In genomic region chr1:99648107-99648506, GRCh38 we compare ENCODE assay signal across 9 cellular contexts. TPM values are rescaled to one million over a fixed set of nuclear protein-coding genes. Genes with fewer than 3 reads are reported as not detected.
DNase-seq lines count a peak whose midpoint lies in the region; ATAC-seq and TF ChIP-seq lines count a peak whose summit lies in the region.
"Had no signal": no experiment of that assay in that cellular context is flagged by ENCODE, and none has a peak within 500 bp of the region (broad histone marks: within the 10 kb centered on the region; RNA-seq: fewer than 3 reads in every experiment).

No MANE protein-coding gene starts in this region.

- POLR2A ChIA-PET in activated CD4-positive, alpha-beta T cell treated with anti-CD3 and anti-CD28 coated beads, Interleukin-2, amount 10 ng/mL, durations not matched to agents 7 days and 5 days (lab: Charles Lee), result no interaction called here

- ATAC-seq in right lobe of liver, result peak; percentile 77 to 88 (median 79)
- peak; percentile 62 for ATAC-seq in upper lobe of right lung

- H3K27me3 Mint-ChIP-seq in activated CD4-positive, alpha-beta T cell treated with anti-CD3 and anti-CD28 coated beads, Interleukin-2, amount 10 ng/mL, durations not matched to agents 7 days and 5 days, result peaks cover 41% of the 10 kb centered on the region

- CTCF ChIA-PET in activated CD4-positive, alpha-beta T cell treated with anti-CD3 and anti-CD28 coated beads, Interleukin-2, amount 10 ng/mL, durations not matched to agents 7 days and 5 days (lab: Charles Lee), result no interaction called here

- 43% methylated on average over 4 of the region's 4 CpGs for WGBS in right lobe of liver (ENCODE audit: insufficient coverage, low coverage, low lambda C conversion rate, missing lambda C conversion rate)

- intact Hi-C loops in right lobe of liver (cut with DNase I), result no loop called here
- intact Hi-C loops in upper lobe of right lung (cut with DNase I), result no loop called here

- H3K4me3 ChIP-seq in right lobe of liver (peak overlapping the region; percentile 43 to 61 (median 58)), upper lobe of right lung (peak overlapping the region; percentile 49)

- H3K9me3 ChIP-seq in right lobe of liver (no peaks in the 10 kb centered on the region), upper lobe of right lung (no peaks in the 10 kb centered on the region)

- H3K27me3 ChIP-seq in right lobe of liver, result no peaks in the 10 kb centered on the region
- H3K27me3 ChIP-seq in upper lobe of right lung, result no peaks in the 10 kb centered on the region

- H3K27ac ChIP-seq in right lobe of liver, result peak overlapping the region; percentile 79 to 87 (median 86)
- H3K27ac ChIP-seq in upper lobe of right lung, result peak overlapping the region; percentile 85

- H3K36me3 ChIP-seq in right lobe of liver (no peaks in the 10 kb centered on the region), upper lobe of right lung (no peaks in the 10 kb centered on the region)

- no peak overlapping the region for H3K4me3 Mint-ChIP-seq in activated CD4-positive, alpha-beta T cell treated with anti-CD3 and anti-CD28 coated beads, Interleukin-2, amount 10 ng/mL, durations not matched to agents 7 days and 5 days
- H3K4me3 Mint-ChIP-seq: activated naive CD4-positive, alpha-beta T cell treated with anti-CD3 and anti-CD28 coated beads, Interleukin-2, amount 50 U/mL, for 24 hours had no signal

- no peaks in the 10 kb centered on the region for H3K9me3 Mint-ChIP-seq in activated CD4-positive, alpha-beta T cell treated with anti-CD3 and anti-CD28 coated beads, Interleukin-2, amount 10 ng/mL, durations not matched to agents 7 days and 5 days
- H3K9me3 Mint-ChIP-seq: activated naive CD4-positive, alpha-beta T cell treated with anti-CD3 and anti-CD28 coated beads, Interleukin-2, amount 50 U/mL, for 24 hours had no signal

- DNase-seq in DMS53 (lab: John Stamatoyannopoulos, UW) (peak; percentile 74), DMS53 treated with DMSO at 0.1 percent for 48 hours (lab: John Stamatoyannopoulos, UW; ENCODE audit: unreplicated experiment) (no peak), cerebellar cortex (ENCODE audit: low spot score) (peak; percentile 60), right lobe of liver (peak; percentile 74 to 75 (median 75)), upper lobe of right lung (peak; percentile 57), NCI-H2081 treated with DMSO at 0.1 percent for 48 hours (lab: John Stamatoyannopoulos, UW) (no peak), NCI-H2107 (lab: John Stamatoyannopoulos, UW) (no peak)
- DNase-seq in activated CD4-positive, alpha-beta T cell treated with anti-CD3 and anti-CD28 coated beads, Interleukin-2, amount 10 ng/mL, durations not matched to agents 7 days and 5 days, result no peak

- H3K36me3 Mint-ChIP-seq in activated CD4-positive, alpha-beta T cell treated with anti-CD3 and anti-CD28 coated beads, Interleukin-2, amount 10 ng/mL, durations not matched to agents 7 days and 5 days (ENCODE audit: low read depth), result no peaks in the 10 kb centered on the region
- H3K36me3 Mint-ChIP-seq: activated naive CD4-positive, alpha-beta T cell treated with anti-CD3 and anti-CD28 coated beads, Interleukin-2, amount 50 U/mL, for 24 hours had no signal

- TF ChIP-seq CTCF in right lobe of liver (IDR thresholded peaks at IDR 0.05), result peak; percentile 33 to 56 (median 38)
- peak; percentile 27 for TF ChIP-seq CTCF in upper lobe of right lung (IDR thresholded peaks at IDR 0.05)

- no peaks in the 10 kb centered on the region for H3K4me1 Mint-ChIP-seq in activated CD4-positive, alpha-beta T cell treated with anti-CD3 and anti-CD28 coated beads, Interleukin-2, amount 10 ng/mL, durations not matched to agents 7 days and 5 days
- H3K4me1 Mint-ChIP-seq: activated naive CD4-positive, alpha-beta T cell treated with anti-CD3 and anti-CD28 coated beads, Interleukin-2, amount 50 U/mL, for 24 hours had no signal

- H3K4me1 ChIP-seq in right lobe of liver (peaks cover 0 to 42% (median 17%) of the 10 kb centered on the region in 4 donors), upper lobe of right lung (peaks cover 13% of the 10 kb centered on the region)

- H3K27ac Mint-ChIP-seq in activated CD4-positive, alpha-beta T cell treated with anti-CD3 and anti-CD28 coated beads, Interleukin-2, amount 10 ng/mL, durations not matched to agents 7 days and 5 days, result no peak overlapping the region
- H3K27ac Mint-ChIP-seq: activated naive CD4-positive, alpha-beta T cell treated with anti-CD3 and anti-CD28 coated beads, Interleukin-2, amount 50 U/mL, for 24 hours had no signal

- no peak for TF ChIP-seq POLR2A in right lobe of liver (IDR thresholded peaks at IDR 0.05)

RNA-seq across cellular contexts. Expression of gene PALMD, which starts 2.2 kb away (rescaled TPM):
- total RNA-seq in right lobe of liver, result 10 to 100 TPM; 15.0 to 21.1 (median 18.2) TPM
- total RNA-seq in upper lobe of right lung, result 21.5 TPM
- not detected for total RNA-seq in activated CD4-positive, alpha-beta T cell treated with anti-CD3 and anti-CD28 coated beads, Interleukin-2, amount 10 ng/mL, durations not matched to agents 7 days and 5 days

Comparison
In these comparisons a context has a peak if more than half of its experiments do, and no peak if none do; other contexts are left out.
1. DNase-seq: peak in DMS53 (single experiment), cerebellar cortex (single experiment), right lobe of liver (3 of 3) and upper lobe of right lung (single experiment); none in DMS53 treated with DMSO at 0.1 percent for 48 hours (single experiment), NCI-H2081 treated with DMSO at 0.1 percent for 48 hours (single experiment), NCI-H2107 (single experiment) and activated CD4-positive, alpha-beta T cell treated with anti-CD3 and anti-CD28 coated beads, Interleukin-2, amount 10 ng/mL, durations not matched to agents 7 days and 5 days (single experiment).
2. RNA of gene PALMD, which starts 2.2 kb away (total RNA-seq): 21.5 TPM in upper lobe of right lung (single experiment) and 15.0 to 21.1 TPM in right lobe of liver; not detected in activated CD4-positive, alpha-beta T cell treated with anti-CD3 and anti-CD28 coated beads, Interleukin-2, amount 10 ng/mL, durations not matched to agents 7 days and 5 days; every median in the first group is over 10 times any median in the second.